1 cellular context compared by ENCODE assay signal in the genomic region with DNA sequence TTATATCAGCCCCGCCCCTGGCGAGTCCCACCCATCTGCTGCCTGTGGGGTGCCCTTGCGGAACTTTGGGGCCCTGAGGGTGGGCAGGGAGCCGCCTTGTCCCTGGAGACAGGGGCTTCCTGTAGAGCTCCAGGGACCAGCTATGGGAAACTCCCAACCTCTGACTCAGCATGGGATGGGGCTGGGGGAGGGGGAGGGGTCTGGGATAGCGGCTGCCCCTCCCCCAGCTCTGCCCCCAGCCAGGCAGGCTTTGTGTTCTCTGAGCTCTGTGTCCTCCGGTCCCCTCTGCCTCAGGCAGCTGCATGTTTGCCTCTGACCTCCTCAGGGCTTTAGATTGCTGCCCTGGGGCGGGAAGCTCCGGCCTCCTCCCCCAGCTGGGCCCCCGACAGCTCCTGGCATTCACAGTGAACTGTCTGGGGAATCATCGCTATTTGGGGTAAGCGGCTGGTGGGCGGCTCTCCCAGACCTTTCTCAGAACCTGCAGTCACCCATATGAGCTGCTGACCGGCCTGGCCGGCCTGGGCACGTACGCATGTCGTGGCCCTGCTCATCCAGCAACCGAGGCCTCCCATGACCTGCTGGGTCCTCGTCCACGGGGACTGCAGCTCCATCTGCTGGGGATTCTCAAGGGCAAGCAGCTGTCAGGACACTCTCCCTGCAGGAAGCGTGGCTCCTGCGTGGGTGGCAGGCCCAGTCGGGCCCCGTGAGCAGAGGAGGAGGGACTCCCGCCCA.
A peak's percentile ranks its signal among the peaks of the same experiment; 100 is the strongest.
TF ChIP-seq lines count a peak whose summit lies in the region.

No MANE protein-coding gene starts in this region.

TF ChIP-seq in HepG2, 621 proteins besides CTCF, POLR2A, EP300 and RAD21 (continued from another document and continues in another):
- 0 out of 2 replicates have a peak, but pooled peaks have one; percentile 52 for TF ChIP-seq JUND (CRISPR knock-in tag; IDR thresholded peaks at IDR 0.05)
- 0 out of 2 replicates have a peak, but pooled peaks have one; percentile 52 for TF ChIP-seq ZNF564 (CRISPR knock-in tag; IDR thresholded peaks at IDR 0.05)
- TF ChIP-seq, protein P1, sequence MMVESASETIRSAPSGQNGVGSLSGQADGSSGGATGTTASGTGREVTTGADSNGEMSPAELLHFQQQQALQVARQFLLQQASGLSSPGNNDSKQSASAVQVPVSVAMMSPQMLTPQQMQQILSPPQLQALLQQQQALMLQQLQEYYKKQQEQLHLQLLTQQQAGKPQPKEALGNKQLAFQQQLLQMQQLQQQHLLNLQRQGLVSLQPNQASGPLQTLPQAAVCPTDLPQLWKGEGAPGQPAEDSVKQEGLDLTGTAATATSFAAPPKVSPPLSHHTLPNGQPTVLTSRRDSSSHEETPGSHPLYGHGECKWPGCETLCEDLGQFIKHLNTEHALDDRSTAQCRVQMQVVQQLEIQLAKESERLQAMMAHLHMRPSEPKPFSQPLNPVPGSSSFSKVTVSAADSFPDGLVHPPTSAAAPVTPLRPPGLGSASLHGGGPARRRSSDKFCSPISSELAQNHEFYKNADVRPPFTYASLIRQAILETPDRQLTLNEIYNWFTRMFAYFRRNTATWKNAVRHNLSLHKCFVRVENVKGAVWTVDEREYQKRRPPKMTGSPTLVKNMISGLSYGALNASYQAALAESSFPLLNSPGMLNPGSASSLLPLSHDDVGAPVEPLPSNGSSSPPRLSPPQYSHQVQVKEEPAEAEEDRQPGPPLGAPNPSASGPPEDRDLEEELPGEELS (CRISPR knock-in tag; IDR thresholded peaks at IDR 0.05), result peak; percentile 78
- TF ChIP-seq SNAI1 (CRISPR knock-in tag; IDR thresholded peaks at IDR 0.05; ENCODE audit: borderline replicate concordance), result no peak
- TF ChIP-seq SIX4 (CRISPR knock-in tag; IDR thresholded peaks at IDR 0.05), result no peak
- TF ChIP-seq, protein P2, sequence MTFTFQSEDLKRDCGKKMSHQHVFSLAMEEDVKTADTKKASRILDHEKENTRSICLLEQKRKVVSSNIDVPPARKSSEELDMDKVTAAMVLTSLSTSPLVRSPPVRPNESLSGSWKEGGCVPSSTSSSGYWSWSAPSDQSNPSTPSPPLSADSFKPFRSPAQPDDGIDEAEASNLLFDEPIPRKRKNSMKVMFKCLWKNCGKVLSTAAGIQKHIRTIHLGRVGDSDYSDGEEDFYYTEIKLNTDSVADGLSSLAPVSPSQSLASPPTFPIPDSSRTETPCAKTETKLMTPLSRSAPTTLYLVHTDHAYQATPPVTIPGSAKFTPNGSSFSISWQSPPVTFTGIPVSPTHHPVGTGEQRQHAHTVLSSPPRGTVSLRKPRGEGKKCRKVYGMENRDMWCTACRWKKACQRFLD (CRISPR knock-in tag; IDR thresholded peaks at IDR 0.05; ENCODE audit: borderline replicate concordance), result no peak
- TF ChIP-seq ZFY (CRISPR knock-in tag; IDR thresholded peaks at IDR 0.05), result peak; percentile 82
- no peak for TF ChIP-seq PAF1 (CRISPR knock-in tag; IDR thresholded peaks at IDR 0.05)
- TF ChIP-seq MBD4 (IDR thresholded peaks at IDR 0.05; ENCODE audit: borderline replicate concordance, low read length), result no peak
- no peak for TF ChIP-seq NR3C1 (CRISPR knock-in tag; IDR thresholded peaks at IDR 0.05)
- TF ChIP-seq RCOR2 (CRISPR knock-in tag; IDR thresholded peaks at IDR 0.05), result peak; percentile 24; the same call in 1 of the 2 replicates
- TF ChIP-seq HIC2 (CRISPR knock-in tag; IDR thresholded peaks at IDR 0.05; ENCODE audit: low read depth), result peak; percentile 81
- TF ChIP-seq, protein P3, sequence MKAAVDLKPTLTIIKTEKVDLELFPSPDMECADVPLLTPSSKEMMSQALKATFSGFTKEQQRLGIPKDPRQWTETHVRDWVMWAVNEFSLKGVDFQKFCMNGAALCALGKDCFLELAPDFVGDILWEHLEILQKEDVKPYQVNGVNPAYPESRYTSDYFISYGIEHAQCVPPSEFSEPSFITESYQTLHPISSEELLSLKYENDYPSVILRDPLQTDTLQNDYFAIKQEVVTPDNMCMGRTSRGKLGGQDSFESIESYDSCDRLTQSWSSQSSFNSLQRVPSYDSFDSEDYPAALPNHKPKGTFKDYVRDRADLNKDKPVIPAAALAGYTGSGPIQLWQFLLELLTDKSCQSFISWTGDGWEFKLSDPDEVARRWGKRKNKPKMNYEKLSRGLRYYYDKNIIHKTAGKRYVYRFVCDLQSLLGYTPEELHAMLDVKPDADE (CRISPR knock-in tag; IDR thresholded peaks at IDR 0.05), result 0 out of 2 replicates have a peak, but pooled peaks have one; percentile 72
- 0 out of 2 replicates have a peak, but pooled peaks have one; percentile 62 for TF ChIP-seq ZNF136 (CRISPR knock-in tag; IDR thresholded peaks at IDR 0.05; ENCODE audit: low read depth)
- 0 out of 2 replicates have a peak, but pooled peaks have one; percentile 30 for TF ChIP-seq ZFP36L1 (CRISPR knock-in tag; IDR thresholded peaks at IDR 0.05)
- no peak for TF ChIP-seq ZNF616 (CRISPR knock-in tag; IDR thresholded peaks at IDR 0.05; ENCODE audit: low read depth)
- peak; percentile 86 for TF ChIP-seq TARDBP (CRISPR knock-in tag; IDR thresholded peaks at IDR 0.05)
- no peak for TF ChIP-seq PBX3 (CRISPR knock-in tag; IDR thresholded peaks at IDR 0.05; ENCODE audit: borderline replicate concordance)
- TF ChIP-seq ELF3 (CRISPR knock-in tag; IDR thresholded peaks at IDR 0.05), result peak; percentile 27
- TF ChIP-seq HDAC6 (IDR thresholded peaks at IDR 0.05; ENCODE audit: low read depth, low read length), result no peak
- no peak for TF ChIP-seq ATF3 (CRISPR knock-in tag; IDR thresholded peaks at IDR 0.05)
- peak; percentile 76 for TF ChIP-seq ZNF747 (CRISPR knock-in tag; IDR thresholded peaks at IDR 0.05; ENCODE audit: borderline replicate concordance)
- peak; percentile 29; the same call in 1 of the 2 replicates for TF ChIP-seq FOXJ3 (CRISPR knock-in tag; IDR thresholded peaks at IDR 0.05; ENCODE audit: borderline replicate concordance)
- TF ChIP-seq, protein P4, sequence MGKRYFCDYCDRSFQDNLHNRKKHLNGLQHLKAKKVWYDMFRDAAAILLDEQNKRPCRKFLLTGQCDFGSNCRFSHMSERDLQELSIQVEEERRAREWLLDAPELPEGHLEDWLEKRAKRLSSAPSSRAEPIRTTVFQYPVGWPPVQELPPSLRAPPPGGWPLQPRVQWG (CRISPR knock-in tag; IDR thresholded peaks at IDR 0.05; ENCODE audit: borderline replicate concordance, low read depth), result no peak
- TF ChIP-seq MED13 (CRISPR knock-in tag; IDR thresholded peaks at IDR 0.05), result no peak
- no peak for TF ChIP-seq ZNF207 (IDR thresholded peaks at IDR 0.05; ENCODE audit: borderline replicate concordance)
- no peak for TF ChIP-seq ZNF280D (CRISPR knock-in tag; IDR thresholded peaks at IDR 0.05)
- TF ChIP-seq TRIM24 (CRISPR knock-in tag; IDR thresholded peaks at IDR 0.05), result no peak
- TF ChIP-seq NAIF1 (CRISPR knock-in tag; IDR thresholded peaks at IDR 0.05; ENCODE audit: borderline replicate concordance), result no peak
- TF ChIP-seq ZNF746 (CRISPR knock-in tag; IDR thresholded peaks at IDR 0.05), result peak; percentile 87
- TF ChIP-seq ZNF292 (CRISPR knock-in tag; IDR thresholded peaks at IDR 0.05; ENCODE audit: borderline replicate concordance, low read depth), result peak; percentile 74
- TF ChIP-seq ZNF572 (CRISPR knock-in tag; IDR thresholded peaks at IDR 0.05), result peak; percentile 84; the same call in 1 of the 2 replicates
- peak; percentile 83 for TF ChIP-seq XRCC5 (optimal IDR thresholded peaks at IDR 0.05; ENCODE audit: low read length)
- no peak for TF ChIP-seq NFATC3 (CRISPR knock-in tag; IDR thresholded peaks at IDR 0.05)
- TF ChIP-seq MEIS2 (CRISPR knock-in tag; IDR thresholded peaks at IDR 0.05), result peak; percentile 91; the same call in 1 of the 2 replicates
- TF ChIP-seq ZFP1 (CRISPR knock-in tag; IDR thresholded peaks at IDR 0.05), result 0 out of 2 replicates have a peak, but pooled peaks have one; percentile 20
- TF ChIP-seq, protein P5, sequence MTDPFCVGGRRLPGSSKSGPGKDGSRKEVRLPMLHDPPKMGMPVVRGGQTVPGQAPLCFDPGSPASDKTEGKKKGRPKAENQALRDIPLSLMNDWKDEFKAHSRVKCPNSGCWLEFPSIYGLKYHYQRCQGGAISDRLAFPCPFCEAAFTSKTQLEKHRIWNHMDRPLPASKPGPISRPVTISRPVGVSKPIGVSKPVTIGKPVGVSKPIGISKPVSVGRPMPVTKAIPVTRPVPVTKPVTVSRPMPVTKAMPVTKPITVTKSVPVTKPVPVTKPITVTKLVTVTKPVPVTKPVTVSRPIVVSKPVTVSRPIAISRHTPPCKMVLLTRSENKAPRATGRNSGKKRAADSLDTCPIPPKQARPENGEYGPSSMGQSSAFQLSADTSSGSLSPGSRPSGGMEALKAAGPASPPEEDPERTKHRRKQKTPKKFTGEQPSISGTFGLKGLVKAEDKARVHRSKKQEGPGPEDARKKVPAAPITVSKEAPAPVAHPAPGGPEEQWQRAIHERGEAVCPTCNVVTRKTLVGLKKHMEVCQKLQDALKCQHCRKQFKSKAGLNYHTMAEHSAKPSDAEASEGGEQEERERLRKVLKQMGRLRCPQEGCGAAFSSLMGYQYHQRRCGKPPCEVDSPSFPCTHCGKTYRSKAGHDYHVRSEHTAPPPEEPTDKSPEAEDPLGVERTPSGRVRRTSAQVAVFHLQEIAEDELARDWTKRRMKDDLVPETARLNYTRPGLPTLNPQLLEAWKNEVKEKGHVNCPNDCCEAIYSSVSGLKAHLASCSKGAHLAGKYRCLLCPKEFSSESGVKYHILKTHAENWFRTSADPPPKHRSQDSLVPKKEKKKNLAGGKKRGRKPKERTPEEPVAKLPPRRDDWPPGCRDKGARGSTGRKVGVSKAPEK (CRISPR knock-in tag; IDR thresholded peaks at IDR 0.05; ENCODE audit: borderline replicate concordance), result no peak
- TF ChIP-seq JUN (CRISPR knock-in tag; IDR thresholded peaks at IDR 0.05), result no peak
- TF ChIP-seq, protein P6, sequence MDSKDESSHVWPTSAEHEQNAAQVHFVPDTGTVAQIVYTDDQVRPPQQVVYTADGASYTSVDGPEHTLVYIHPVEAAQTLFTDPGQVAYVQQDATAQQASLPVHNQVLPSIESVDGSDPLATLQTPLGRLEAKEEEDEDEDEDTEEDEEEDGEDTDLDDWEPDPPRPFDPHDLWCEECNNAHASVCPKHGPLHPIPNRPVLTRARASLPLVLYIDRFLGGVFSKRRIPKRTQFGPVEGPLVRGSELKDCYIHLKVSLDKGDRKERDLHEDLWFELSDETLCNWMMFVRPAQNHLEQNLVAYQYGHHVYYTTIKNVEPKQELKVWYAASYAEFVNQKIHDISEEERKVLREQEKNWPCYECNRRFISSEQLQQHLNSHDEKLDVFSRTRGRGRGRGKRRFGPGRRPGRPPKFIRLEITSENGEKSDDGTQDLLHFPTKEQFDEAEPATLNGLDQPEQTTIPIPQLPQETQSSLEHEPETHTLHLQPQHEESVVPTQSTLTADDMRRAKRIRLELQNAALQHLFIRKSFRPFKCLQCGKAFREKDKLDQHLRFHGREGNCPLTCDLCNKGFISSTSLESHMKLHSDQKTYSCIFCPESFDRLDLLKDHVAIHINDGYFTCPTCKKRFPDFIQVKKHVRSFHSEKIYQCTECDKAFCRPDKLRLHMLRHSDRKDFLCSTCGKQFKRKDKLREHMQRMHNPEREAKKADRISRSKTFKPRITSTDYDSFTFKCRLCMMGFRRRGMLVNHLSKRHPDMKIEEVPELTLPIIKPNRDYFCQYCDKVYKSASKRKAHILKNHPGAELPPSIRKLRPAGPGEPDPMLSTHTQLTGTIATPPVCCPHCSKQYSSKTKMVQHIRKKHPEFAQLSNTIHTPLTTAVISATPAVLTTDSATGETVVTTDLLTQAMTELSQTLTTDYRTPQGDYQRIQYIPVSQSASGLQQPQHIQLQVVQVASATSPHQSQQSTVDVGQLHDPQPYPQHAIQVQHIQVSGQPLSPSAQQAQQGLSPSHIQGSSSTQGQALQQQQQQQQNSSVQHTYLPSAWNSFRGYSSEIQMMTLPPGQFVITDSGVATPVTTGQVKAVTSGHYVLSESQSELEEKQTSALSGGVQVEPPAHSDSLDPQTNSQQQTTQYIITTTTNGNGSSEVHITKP (CRISPR knock-in tag; IDR thresholded peaks at IDR 0.05; ENCODE audit: low read depth), result peak; percentile 71; the same call in 1 of the 2 replicates
